ENCODE assay signal across 6 cellular contexts in the genomic region with DNA sequence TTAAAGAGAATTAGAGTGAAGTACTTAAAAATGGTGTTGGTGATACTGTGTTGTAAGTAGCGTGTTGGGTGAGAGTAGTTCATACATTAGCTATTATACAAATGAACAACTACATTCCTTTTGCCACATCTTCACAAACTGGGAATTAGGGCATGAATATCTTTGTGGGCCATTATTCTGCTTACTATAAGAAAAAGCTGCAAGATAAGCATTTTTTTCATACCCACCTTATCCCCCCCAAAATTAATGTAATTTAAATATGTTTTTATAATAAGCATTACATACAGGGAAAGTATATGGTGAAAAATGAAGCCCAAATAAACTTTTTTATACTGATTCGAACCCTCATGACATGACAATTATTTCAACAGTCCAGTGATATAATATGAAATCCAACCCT.
"Had no signal": no experiment of that assay in that cellular context is flagged by ENCODE, and none has a peak within 500 bp of the region (broad histone marks: within the 10 kb centered on the region; RNA-seq: fewer than 3 reads in every experiment).

No MANE protein-coding gene starts in this region.

- FAIRE-seq: HTR-8/SVneo had no signal

- H3K4me2 ChIP-seq: KMS-11 had no signal

- H3K9ac ChIP-seq: KMS-11 had no signal

- H3K27ac ChIP-seq: HL-60, KMS-11 had no signal

- DNase-seq: Karpas-422, KBM-7, KG1 had no signal
